Comparison of ENCODE assay signal across 1 cellular context in the genomic region with DNA sequence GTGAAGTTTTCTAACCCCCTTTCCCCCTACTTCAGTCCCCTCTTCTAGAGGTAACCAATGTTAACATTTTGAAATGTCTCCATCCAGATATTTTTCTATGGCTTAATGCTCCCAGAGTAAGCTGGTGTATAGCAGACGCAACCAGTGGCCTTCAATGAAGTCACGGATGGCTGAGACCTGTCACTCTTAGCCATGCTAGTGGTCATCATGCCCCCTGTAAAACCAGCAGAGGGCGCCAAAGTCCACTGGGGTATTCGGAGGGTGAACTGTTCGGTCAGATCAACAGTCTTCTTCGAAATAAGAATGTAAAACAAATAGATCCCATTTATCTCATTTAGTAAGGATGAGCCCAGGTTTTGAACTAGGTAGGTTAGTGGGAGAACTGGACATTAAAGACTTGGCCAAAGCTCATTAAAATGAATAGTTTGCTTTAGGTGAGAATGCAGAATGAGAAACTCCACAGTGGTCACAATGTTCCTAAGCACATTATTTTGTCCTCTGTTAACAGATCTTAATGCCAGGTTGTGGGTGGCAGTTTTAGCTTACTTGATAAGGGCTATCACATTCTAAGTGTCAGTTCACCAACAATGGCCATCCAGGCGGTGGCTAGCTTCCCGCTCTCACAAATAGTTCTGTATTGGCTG.
TF ChIP-seq lines count a peak whose summit lies in the region.

No MANE protein-coding gene starts in this region.

TF ChIP-seq in endothelial cell of umbilical vein, 7 proteins besides CTCF, POLR2A, EP300 and RAD21:
- TF ChIP-seq FOS (IDR thresholded peaks at IDR 0.05; ENCODE audit: borderline replicate concordance, insufficient read depth, low read length) (no peak), GATA2 (IDR thresholded peaks at IDR 0.05; ENCODE audit: insufficient read depth, insufficient read length, low read depth, low read length) (no peak), EZH2 (IDR thresholded peaks at IDR 0.05; ENCODE audit: borderline replicate concordance, low read depth, low read length, severe bottlenecking) (no peak), MYC (IDR thresholded peaks at IDR 0.05; ENCODE audit: low read depth, low read length) (no peak), JUN (IDR thresholded peaks at IDR 0.05; ENCODE audit: borderline replicate concordance, insufficient read depth, insufficient read length, low read depth) (no peak), POLR2AphosphoS5 (IDR thresholded peaks at IDR 0.05; ENCODE audit: insufficient read depth, low read depth, low read length) (no peak)
- TF ChIP-seq, protein P1, sequence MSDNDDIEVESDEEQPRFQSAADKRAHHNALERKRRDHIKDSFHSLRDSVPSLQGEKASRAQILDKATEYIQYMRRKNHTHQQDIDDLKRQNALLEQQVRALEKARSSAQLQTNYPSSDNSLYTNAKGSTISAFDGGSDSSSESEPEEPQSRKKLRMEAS (IDR thresholded peaks at IDR 0.05; ENCODE audit: insufficient read depth, insufficient read length), result no peak
